ENCODE assay signal across 9 cellular contexts in the genomic region with DNA sequence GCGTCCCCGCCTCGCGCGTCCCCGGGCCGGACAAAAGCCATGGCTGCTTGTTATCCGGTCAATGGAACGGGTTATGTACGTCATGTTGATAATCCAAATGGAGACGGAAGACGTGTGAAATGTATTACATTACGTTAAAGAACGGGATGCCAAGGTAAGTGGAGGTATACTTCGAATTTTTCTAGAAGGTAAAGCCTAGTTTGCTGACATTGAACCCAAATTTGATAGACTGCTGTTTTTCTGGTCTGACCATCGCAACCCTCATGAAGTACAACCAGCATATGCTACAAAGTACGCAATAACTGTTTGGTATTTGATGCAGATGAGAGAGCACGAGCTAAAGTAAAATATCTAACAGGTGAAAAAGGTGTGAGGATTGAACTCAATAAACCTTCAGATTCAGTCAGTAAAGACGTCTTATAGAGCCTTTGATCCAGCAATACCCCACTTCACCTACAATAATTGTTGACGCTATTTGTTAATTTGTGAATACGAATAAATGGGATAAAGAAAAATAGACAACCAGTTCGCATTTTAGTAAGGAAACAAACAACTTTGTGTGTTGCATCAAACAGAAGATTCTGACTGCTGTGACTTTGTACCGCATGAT. TPM values are rescaled to one million over a fixed set of nuclear protein-coding genes. Genes with fewer than 3 reads are reported as not detected.
A peak's percentile ranks its signal among the peaks of the same experiment; 100 is the strongest.
DNase-seq lines count a peak whose midpoint lies in the region; ATAC-seq, FAIRE-seq and TF ChIP-seq lines count a peak whose summit lies in the region.
"Had no signal": no experiment of that assay in that cellular context is flagged by ENCODE, and none has a peak within 500 bp of the region (broad histone marks: within the 10 kb centered on the region; RNA-seq: fewer than 3 reads in every experiment).

No MANE protein-coding gene starts in this region.

- ATAC-seq in left ventricle myocardium superior = no peak
- ATAC-seq in GM21381 (IDR thresholded peaks at IDR 0.05; ENCODE audit: unreplicated experiment) = no peak

- H3K4me3 ChIP-seq in left ventricle myocardium inferior (peak overlapping the region; percentile 83), bronchial epithelial cell (ENCODE audit: low read depth, low read length) (peak overlapping the region; percentile 52), mesodermal cell (ENCODE audit: extremely low read depth, insufficient read depth, low read length, poor library complexity, severe bottlenecking) (peak overlapping the region; percentile 55), uterus (peak overlapping the region; percentile 47 to 57)

- H3K27ac ChIP-seq in left ventricle myocardium inferior (replicated peaks) = peak overlapping the region; percentile 99
- no peak overlapping the region for H3K27ac ChIP-seq in mesodermal cell (ENCODE audit: low read depth, low read length, severe bottlenecking)
- H3K27ac ChIP-seq in uterus = peak overlapping the region; percentile 95

- 18 to 34% methylated on average over 15 to 20 of the region's 23 CpGs for WGBS in mesodermal cell (ENCODE audit: insufficient coverage in 2 of 2), 2 experiments

- H3K4me1 ChIP-seq in left ventricle myocardium inferior = peaks cover 76% of the 10 kb centered on the region
- no peaks in the 10 kb centered on the region for H3K4me1 ChIP-seq in mesodermal cell (ENCODE audit: control insufficient read depth, insufficient read depth, low read length, poor library complexity, severe bottlenecking)
- peaks cover 0 to 7% of the 10 kb centered on the region in 2 donors for H3K4me1 ChIP-seq in uterus

- H3K9me3 ChIP-seq in left ventricle myocardium inferior (replicated peaks) (no peaks in the 10 kb centered on the region), mesodermal cell (ENCODE audit: control insufficient read depth, low read length) (no peaks in the 10 kb centered on the region), uterus (no peaks in the 10 kb centered on the region)

- H3K27me3 ChIP-seq in left ventricle myocardium inferior (ENCODE audit: low read depth) (no peaks in the 10 kb centered on the region), bronchial epithelial cell (ENCODE audit: control insufficient read depth, insufficient read depth, low read length) (no peaks in the 10 kb centered on the region), uterus (no peaks in the 10 kb centered on the region)

- TF ChIP-seq CTCF in left ventricle myocardium inferior (IDR thresholded peaks at IDR 0.05; ENCODE audit: borderline replicate concordance) = no peak
- TF ChIP-seq CTCF in bronchial epithelial cell (IDR thresholded peaks at IDR 0.05; ENCODE audit: insufficient read depth, low read length, severe bottlenecking) = no peak
- TF ChIP-seq CTCF in uterus (IDR thresholded peaks at IDR 0.05) = no peak

- TF ChIP-seq POLR2A in uterus (IDR thresholded peaks at IDR 0.05) = no peak

- FAIRE-seq in bronchial epithelial cell (lab: Jason Lieb, UNC) = no peak
- FAIRE-seq: G401.6 had no signal

- DNase-seq in left ventricle myocardium inferior (no peak), left ventricle myocardium superior (no peak), bronchial epithelial cell (ENCODE audit: low read depth) (peak; percentile 18), uterus (no peak), DMS 273 treated with DMSO at 0.1 percent for 48 hours (lab: John Stamatoyannopoulos, UW) (no peak), NCI-H1436 (lab: John Stamatoyannopoulos, UW) (no peak)

- H3K36me3 ChIP-seq in left ventricle myocardium inferior (peaks cover 33% of the 10 kb centered on the region), bronchial epithelial cell (ENCODE audit: control insufficient read depth, insufficient read depth, low read length) (peaks cover 2% of the 10 kb centered on the region), mesodermal cell (ENCODE audit: control insufficient read depth, insufficient read depth, low read length) (peaks cover 30% of the 10 kb centered on the region), uterus (no peaks in the 10 kb centered on the region)

- intact Hi-C loops in left ventricle myocardium inferior (cut with micrococcal nuclease) = no loop called here
- intact Hi-C loops in left ventricle myocardium superior (cut with micrococcal nuclease) = no loop called here
- intact Hi-C loops in uterus (cut with DNase I; ENCODE audit: low total_unique reads) = no loop called here

RNA-seq across cellular contexts. Expression of a gene that starts 19.8 kb away (rescaled TPM):
- total RNA-seq in left ventricle myocardium inferior (14.7 TPM), left ventricle myocardium superior (10.5 TPM), bronchial epithelial cell (24.0 and 31.0 TPM in 2 replicates), uterus (10 to 100 TPM; 14.4 to 54.3 (median 39.3) TPM)
- polyA plus RNA-seq in mesodermal cell (2013, experiment 1 of 2) = 18.5 TPM
- polyA plus RNA-seq in mesodermal cell (2013, experiment 2 of 2) = 21.6 TPM

RNA-seq across cellular contexts. Expression of a gene that starts 23.7 kb away (rescaled TPM):
- 2.0 TPM for total RNA-seq in left ventricle myocardium inferior
- 1.3 TPM for total RNA-seq in left ventricle myocardium superior
- 1.1 and 1.5 TPM in 2 replicates for total RNA-seq in bronchial epithelial cell
- 9.7 TPM for polyA plus RNA-seq in mesodermal cell (2013, experiment 1 of 2)
- 9.4 TPM for polyA plus RNA-seq in mesodermal cell (2013, experiment 2 of 2)
- 10 to 100 TPM in 1 of 4 donors, 1 to 10 TPM in 3; 3.1 to 10.5 (median 7.4) TPM for total RNA-seq in uterus

RNA-seq across cellular contexts. Expression of a gene that starts 33.5 kb away (rescaled TPM):
- total RNA-seq in left ventricle myocardium inferior = 7.4 TPM
- total RNA-seq in left ventricle myocardium superior = 6.4 TPM
- total RNA-seq in bronchial epithelial cell = 4.7 and 7.4 TPM in 2 replicates
- polyA plus RNA-seq in mesodermal cell (2013, experiment 1 of 2) = 21.9 TPM
- polyA plus RNA-seq in mesodermal cell (2013, experiment 2 of 2) = 18.6 TPM
- 10 to 100 TPM in 1 of 4 donors, 1 to 10 TPM in 2, under 1 TPM in 1; 0.59 to 30.0 (median 5.3) TPM for total RNA-seq in uterus
